ENCODE assay signal across 35 cellular contexts in the genomic region with DNA sequence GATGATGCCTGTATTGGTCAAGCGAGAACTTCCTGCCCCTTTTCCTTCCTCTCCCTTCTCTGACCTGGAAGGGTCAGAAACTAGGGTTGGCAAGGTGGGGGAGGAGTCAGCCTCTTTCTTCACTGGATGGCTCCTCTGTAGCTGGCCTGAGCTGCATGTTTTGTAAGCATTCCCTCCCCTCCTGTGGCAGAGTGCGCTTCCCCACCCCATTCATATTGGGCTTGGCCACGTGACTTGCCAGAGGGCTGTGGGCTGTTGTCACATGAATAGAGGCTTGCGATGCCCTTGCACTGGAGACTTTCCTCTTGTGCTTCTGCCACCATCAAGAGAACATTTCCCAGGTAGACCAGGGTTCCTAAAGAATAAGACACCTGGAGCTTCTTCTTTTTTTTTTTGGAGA.
"Had no signal": no experiment of that assay in that cellular context is flagged by ENCODE, and none has a peak within 500 bp of the region (broad histone marks: within the 10 kb centered on the region; RNA-seq: fewer than 3 reads in every experiment).

No MANE protein-coding gene starts in this region.

- H3K4me1 ChIP-seq: adrenal gland, body of pancreas, colonic mucosa, esophagus squamous epithelium, gastroesophageal sphincter had no signal

- H3K36me3 ChIP-seq: adrenal gland, colonic mucosa, esophagus squamous epithelium, gastroesophageal sphincter, WERI-Rb-1 had no signal

- H3K4me1 Mint-ChIP-seq: activated CD4-positive, alpha-beta T cell treated with anti-CD3 and anti-CD28 coated beads for 36 hours; activated CD4-positive, alpha-beta T cell treated with anti-CD3 and anti-CD28 coated beads, Interleukin-2, amount 10 ng/mL, durations not matched to agents 24 days and 14 days; activated CD8-positive, alpha-beta memory T cell treated with anti-CD3 and anti-CD28 coated beads, Interleukin-2, amount 10 ng/mL, durations not matched to agents 7 days and 5 days; activated naive CD4-positive, alpha-beta T cell treated with anti-CD3 and anti-CD28 coated beads, Interleukin-2, amount 50 U/mL, for 24 hours; activated naive CD8-positive, alpha-beta T cell treated with anti-CD3 and anti-CD28 coated beads for 36 hours; activated naive CD8-positive, alpha-beta T cell treated with anti-CD3 and anti-CD28 coated beads, Interleukin-2, amount 50 U/mL, for 24 hours; T-helper 17 cell had no signal

- H3K9me3 Mint-ChIP-seq: activated CD4-positive, alpha-beta memory T cell treated with anti-CD3 and anti-CD28 coated beads for 36 hours; activated CD4-positive, alpha-beta T cell treated with anti-CD3 and anti-CD28 coated beads, Interleukin-2, amount 10 ng/mL, durations not matched to agents 24 days and 14 days; activated naive CD4-positive, alpha-beta T cell treated with anti-CD3 and anti-CD28 coated beads, Interleukin-2, amount 50 U/mL, for 24 hours; activated naive CD8-positive, alpha-beta T cell treated with anti-CD3 and anti-CD28 coated beads, Interleukin-2, amount 50 U/mL, for 24 hours; activated T-helper 1 cell treated with anti-CD3 and anti-CD28 coated beads, Interleukin-12 subunit alpha, Interleukin-12 subunit beta, Interleukin-2, Interleukin-4 antibody, amounts not matched to agents 30 ng/mL and 10 ng/mL and 1 ng/mL, durations not matched to agents 14 hours and 24 hours and 36 hours; activated T-helper 2 cell treated with anti-CD3 and anti-CD28 coated beads, Interferon-gamma antibody, Interleukin-2, Interleukin-4, amounts not matched to agents 10 μg/mL and 5 μg/mL and 100 μg/mL, durations not matched to agents 14 hours and 24 hours and 36 hours; T-helper 2 cell treated with Interferon-gamma antibody and Interleukin-4, amounts not matched to agents 5 μg/mL and 100 μg/mL, for 36 hours had no signal

- H3K4me3 ChIP-seq: adrenal gland, body of pancreas, colonic mucosa, esophagus squamous epithelium, gastroesophageal sphincter had no signal

- FAIRE-seq: endometrium, endothelial cell of umbilical vein had no signal

- H3K27ac ChIP-seq: adrenal gland, body of pancreas, colonic mucosa, epithelial cell of prostate, esophagus squamous epithelium, gastroesophageal sphincter, WERI-Rb-1 had no signal

- H3K27me3 ChIP-seq: adrenal gland, body of pancreas, colonic mucosa had no signal

- H3K36me3 Mint-ChIP-seq: activated CD4-positive, alpha-beta memory T cell treated with anti-CD3 and anti-CD28 coated beads for 36 hours; activated CD8-positive, alpha-beta memory T cell treated with anti-CD3 and anti-CD28 coated beads, Interleukin-2, amount 10 ng/mL, durations not matched to agents 7 days and 5 days; activated naive CD4-positive, alpha-beta T cell treated with anti-CD3 and anti-CD28 coated beads, Interleukin-2, amount 50 U/mL, for 24 hours; activated naive CD8-positive, alpha-beta T cell treated with anti-CD3 and anti-CD28 coated beads for 36 hours had no signal

- ATAC-seq: activated CD4-positive, alpha-beta T cell treated with anti-CD3 and anti-CD28 coated beads for 36 hours; activated CD8-positive, alpha-beta memory T cell treated with anti-CD3 and anti-CD28 coated beads, Interleukin-2, amount 10 ng/mL, durations not matched to agents 7 days and 5 days; activated CD8-positive, alpha-beta T cell treated with anti-CD3 and anti-CD28 coated beads, Interleukin-2, amount 10 ng/mL, durations not matched to agents 7 days and 5 days; activated naive CD8-positive, alpha-beta T cell treated with anti-CD3 and anti-CD28 coated beads, Interleukin-2, amount 50 U/mL, for 24 hours; body of pancreas; gastroesophageal sphincter; T-helper 17 cell had no signal

- H3K4me3 Mint-ChIP-seq: activated CD4-positive, alpha-beta memory T cell treated with anti-CD3 and anti-CD28 coated beads for 36 hours; activated CD4-positive, alpha-beta T cell treated with anti-CD3 and anti-CD28 coated beads for 36 hours; activated CD4-positive, alpha-beta T cell treated with anti-CD3 and anti-CD28 coated beads, Interleukin-2, amount 10 ng/mL, durations not matched to agents 24 days and 14 days; activated CD8-positive, alpha-beta memory T cell treated with anti-CD3 and anti-CD28 coated beads, Interleukin-2, amount 10 ng/mL, durations not matched to agents 7 days and 5 days; activated CD8-positive, alpha-beta T cell treated with anti-CD3 and anti-CD28 coated beads, Interleukin-2, amount 10 ng/mL, durations not matched to agents 7 days and 5 days; activated naive CD4-positive, alpha-beta T cell treated with anti-CD3 and anti-CD28 coated beads for 36 hours; activated naive CD4-positive, alpha-beta T cell treated with anti-CD3 and anti-CD28 coated beads, Interleukin-2, amount 50 U/mL, for 24 hours; activated naive CD8-positive, alpha-beta T cell treated with anti-CD3 and anti-CD28 coated beads for 36 hours; activated naive CD8-positive, alpha-beta T cell treated with anti-CD3 and anti-CD28 coated beads, Interleukin-2, amount 50 U/mL, for 24 hours; activated T-helper 1 cell treated with anti-CD3 and anti-CD28 coated beads, Interleukin-12 subunit alpha, Interleukin-12 subunit beta, Interleukin-2, Interleukin-4 antibody, amounts not matched to agents 30 ng/mL and 10 ng/mL and 1 ng/mL, durations not matched to agents 14 hours and 24 hours and 36 hours; T-helper 17 cell; T-helper 2 cell treated with Interferon-gamma antibody and Interleukin-4, amounts not matched to agents 5 μg/mL and 100 μg/mL, for 36 hours had no signal

- H3K9me3 ChIP-seq: adrenal gland, colonic mucosa, esophagus squamous epithelium, gastroesophageal sphincter had no signal

- H3K27ac Mint-ChIP-seq: activated CD4-positive, alpha-beta memory T cell treated with anti-CD3 and anti-CD28 coated beads for 36 hours; activated CD4-positive, alpha-beta T cell treated with anti-CD3 and anti-CD28 coated beads for 36 hours; activated CD4-positive, alpha-beta T cell treated with anti-CD3 and anti-CD28 coated beads, Interleukin-2, amount 10 ng/mL, durations not matched to agents 24 days and 14 days; activated CD8-positive, alpha-beta memory T cell treated with anti-CD3 and anti-CD28 coated beads, Interleukin-2, amount 10 ng/mL, durations not matched to agents 7 days and 5 days; activated CD8-positive, alpha-beta T cell treated with anti-CD3 and anti-CD28 coated beads, Interleukin-2, amount 10 ng/mL, durations not matched to agents 7 days and 5 days; activated naive CD4-positive, alpha-beta T cell treated with anti-CD3 and anti-CD28 coated beads for 36 hours; activated naive CD4-positive, alpha-beta T cell treated with anti-CD3 and anti-CD28 coated beads, Interleukin-2, amount 50 U/mL, for 24 hours; activated naive CD8-positive, alpha-beta T cell treated with anti-CD3 and anti-CD28 coated beads for 36 hours; activated naive CD8-positive, alpha-beta T cell treated with anti-CD3 and anti-CD28 coated beads, Interleukin-2, amount 50 U/mL, for 24 hours; activated T-helper 1 cell treated with anti-CD3 and anti-CD28 coated beads, Interleukin-12 subunit alpha, Interleukin-12 subunit beta, Interleukin-2, Interleukin-4 antibody, amounts not matched to agents 30 ng/mL and 10 ng/mL and 1 ng/mL, durations not matched to agents 14 hours and 24 hours and 36 hours; activated T-helper 2 cell treated with anti-CD3 and anti-CD28 coated beads, Interferon-gamma antibody, Interleukin-2, Interleukin-4, amounts not matched to agents 10 μg/mL and 5 μg/mL and 100 μg/mL, durations not matched to agents 14 hours and 24 hours and 36 hours; T-helper 17 cell; T-helper 2 cell treated with Interferon-gamma antibody and Interleukin-4, amounts not matched to agents 5 μg/mL and 100 μg/mL, for 36 hours had no signal

- DNase-seq: activated CD4-positive, alpha-beta memory T cell treated with anti-CD3 and anti-CD28 coated beads for 36 hours; activated CD4-positive, alpha-beta T cell treated with anti-CD3 and anti-CD28 coated beads for 36 hours; activated CD4-positive, alpha-beta T cell treated with anti-CD3 and anti-CD28 coated beads, Interleukin-2, amount 10 ng/mL, durations not matched to agents 24 days and 14 days; activated CD4-positive, CD25-positive, alpha-beta regulatory T cell; activated CD4-positive, CD25-positive, alpha-beta regulatory T cell treated with anti-CD3 and anti-CD28 coated beads, Interleukin-2, amount 50 U/mL, for 72 hours; activated CD8-positive, alpha-beta memory T cell treated with anti-CD3 and anti-CD28 coated beads, Interleukin-2, amount 10 ng/mL, durations not matched to agents 7 days and 5 days; activated CD8-positive, alpha-beta memory T cell treated with anti-CD3 and anti-CD28 coated beads, Interleukin-2, amount 50 U/mL, for 4 hours; activated CD8-positive, alpha-beta T cell treated with anti-CD3 and anti-CD28 coated beads, Interleukin-2, amount 10 ng/mL, durations not matched to agents 7 days and 5 days; activated effector memory CD4-positive, alpha-beta T cell treated with anti-CD3 and anti-CD28 coated beads, Interleukin-2, amount 50 U/mL, for 16 hours; activated naive CD4-positive, alpha-beta T cell treated with anti-CD3 and anti-CD28 coated beads for 36 hours; activated naive CD8-positive, alpha-beta T cell treated with anti-CD3 and anti-CD28 coated beads for 36 hours; activated naive CD8-positive, alpha-beta T cell treated with anti-CD3 and anti-CD28 coated beads, Interleukin-2, amount 50 U/mL, for 24 hours; activated T-cell treated with anti-CD3 and anti-CD28 coated beads, Interleukin-2, amount 50 U/mL, for 1 hour; activated T-cell treated with anti-CD3 and anti-CD28 coated beads, Interleukin-2, amount 50 U/mL, for 48 hours; adrenal gland; amygdala; body of pancreas; central memory CD4-positive, alpha-beta T cell; cerebellar nuclear complex; colonic mucosa; effector CD8-positive, alpha-beta T cell; esophagus squamous epithelium; foreskin melanocyte; T-helper 1 cell; T-helper 17 cell; T1000; WERI-Rb-1 had no signal
